In the genomic region with DNA sequence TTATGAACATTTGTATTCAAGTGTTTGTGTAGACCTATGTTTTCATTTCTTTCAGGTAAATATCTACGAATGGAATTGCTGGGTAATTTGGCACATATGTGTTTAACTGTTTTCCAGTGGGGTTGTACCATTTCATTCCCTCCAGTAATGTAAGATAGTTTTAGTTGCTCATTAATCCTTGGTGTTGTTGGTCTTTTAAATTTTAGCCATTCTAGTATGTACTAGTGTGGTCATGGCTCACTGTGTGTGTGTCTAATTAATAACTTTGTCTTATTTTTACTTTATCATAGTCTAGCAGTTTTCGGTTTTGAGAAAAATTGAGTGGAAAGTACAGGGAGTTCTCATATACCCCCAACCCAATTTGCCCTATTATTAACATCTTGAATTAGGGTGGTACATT, we compare ENCODE assay signal across 16 cellular contexts.
"Had no signal": no experiment of that assay in that cellular context is flagged by ENCODE, and none has a peak within 500 bp of the region (broad histone marks: within the 10 kb centered on the region; RNA-seq: fewer than 3 reads in every experiment).

No MANE protein-coding gene starts in this region.

- DNase-seq: activated CD4-positive, alpha-beta T cell treated with anti-CD3 and anti-CD28 coated beads, Interleukin-2, amount 50 U/mL, for 1 hour; activated naive CD4-positive, alpha-beta T cell treated with Interleukin-2 at 50 U/mL for 16 hours; gastrocnemius medialis; heart right ventricle; left ventricle myocardium inferior; psoas muscle; right lobe of liver; stimulated activated CD4-positive, alpha-beta T cell treated with anti-CD3 and anti-CD28 coated beads, Interleukin-4, amount 100 ng/mL, for 4 hours; upper lobe of left lung had no signal

- ATAC-seq: activated CD4-positive, CD25-positive, alpha-beta regulatory T cell treated with anti-CD3 and anti-CD28 coated beads, Interleukin-2, amount 50 U/mL, for 24 hours; gastrocnemius medialis; heart right ventricle; psoas muscle had no signal

- H3K4me1 ChIP-seq: gastrocnemius medialis, psoas muscle, suprapubic skin, upper lobe of left lung had no signal

- H3K4me3 Mint-ChIP-seq: activated T-helper 1 cell treated with anti-CD3 and anti-CD28 coated beads, Interleukin-12 subunit alpha, Interleukin-12 subunit beta, Interleukin-2, Interleukin-4 antibody, amounts not matched to agents 30 ng/mL and 10 ng/mL and 1 ng/mL, durations not matched to agents 14 hours and 24 hours and 36 hours; memory B cell; stimulated activated naive CD8-positive, alpha-beta T cell treated with anti-CD3 and anti-CD28 coated beads, Interleukin-15, Interleukin-2, amounts not matched to agents 100 ng/mL and 50 ng/mL, for 24 hours had no signal

- H3K36me3 ChIP-seq: gastrocnemius medialis, heart right ventricle, left ventricle myocardium inferior, right lobe of liver, suprapubic skin, upper lobe of left lung had no signal

- H3K27ac ChIP-seq: epithelial cell of prostate, gastrocnemius medialis, heart right ventricle, left ventricle myocardium inferior, psoas muscle, suprapubic skin, upper lobe of left lung had no signal

- H3K27ac Mint-ChIP-seq: stimulated activated naive CD8-positive, alpha-beta T cell treated with anti-CD3 and anti-CD28 coated beads, Interleukin-15, Interleukin-2, amounts not matched to agents 100 ng/mL and 50 ng/mL, for 24 hours had no signal

- H3K9me3 ChIP-seq: gastrocnemius medialis, psoas muscle, right lobe of liver, suprapubic skin had no signal

- H3K4me3 ChIP-seq: gastrocnemius medialis, heart right ventricle, left ventricle myocardium inferior, psoas muscle, right lobe of liver, smooth muscle cell, suprapubic skin, upper lobe of left lung had no signal

- H3K27me3 Mint-ChIP-seq: memory B cell; stimulated activated naive CD8-positive, alpha-beta T cell treated with anti-CD3 and anti-CD28 coated beads, Interleukin-15, Interleukin-2, amounts not matched to agents 100 ng/mL and 50 ng/mL, for 24 hours had no signal

- H3K27me3 ChIP-seq: gastrocnemius medialis, heart right ventricle, right lobe of liver, suprapubic skin, upper lobe of left lung had no signal
